ENCODE assay signal across 10 cellular contexts in genomic region chr15:67023517-67024321, GRCh38. TPM values are rescaled to one million over a fixed set of nuclear protein-coding genes. Genes with fewer than 3 reads are reported as not detected.
DNase-seq lines count a peak whose midpoint lies in the region; ATAC-seq and TF ChIP-seq lines count a peak whose summit lies in the region.
"Had no signal": no experiment of that assay in that cellular context is flagged by ENCODE, and none has a peak within 500 bp of the region (broad histone marks: within the 10 kb centered on the region; RNA-seq: fewer than 3 reads in every experiment).

No MANE protein-coding gene starts in this region.

- intact Hi-C loops in breast epithelium (cut with DNase I; ENCODE audit: low total_unique reads), result no loop called here
- intact Hi-C loops in activated T-helper 2 cell treated with anti-CD3 and anti-CD28 coated beads, Interferon-gamma antibody, Interleukin-2, Interleukin-4, amounts not matched to agents 10 μg/mL and 5 μg/mL and 100 μg/mL, durations not matched to agents 14 hours and 24 hours and 36 hours (cut with micrococcal nuclease), result loop anchor here (1.0 to 2.0 kb wide), 2 partner anchors 15 to 59 kb away; no protein-coding TSS in a partner anchor

- TF ChIP-seq POLR2A in breast epithelium (IDR thresholded peaks at IDR 0.05) (no peak), suprapubic skin (IDR thresholded peaks at IDR 0.05) (no peak)

- H3K4me1 ChIP-seq in breast epithelium, result peaks cover 3 to 16% of the 10 kb centered on the region in 2 donors
- peaks cover 15 to 21% of the 10 kb centered on the region in 2 donors for H3K4me1 ChIP-seq in lung (ENCODE audit: control insufficient read depth in 2 of 2, insufficient read depth in 2 of 2, low read length in 2 of 2)
- H3K4me1 ChIP-seq in suprapubic skin, result peaks cover 40% of the 10 kb centered on the region

- peak overlapping the region; percentile 65 to 70 for H3K27ac ChIP-seq in breast epithelium
- peak overlapping the region in 1 of 2 donors; percentile 55 for H3K27ac ChIP-seq in lung (ENCODE audit: low read depth in 1 of 2, low read length in 1 of 2)
- H3K27ac ChIP-seq in suprapubic skin, result peak overlapping the region; percentile 20

- no peak for TF ChIP-seq CTCF in breast epithelium (IDR thresholded peaks at IDR 0.05)
- TF ChIP-seq CTCF in lung (IDR thresholded peaks at IDR 0.05; ENCODE audit: control extremely low read depth, extremely low read depth), result no peak
- no peak for TF ChIP-seq CTCF in suprapubic skin (IDR thresholded peaks at IDR 0.05)

- H3K9me3 Mint-ChIP-seq in activated T-helper 2 cell treated with anti-CD3 and anti-CD28 coated beads, Interferon-gamma antibody, Interleukin-2, Interleukin-4, amounts not matched to agents 10 μg/mL and 5 μg/mL and 100 μg/mL, durations not matched to agents 14 hours and 24 hours and 36 hours, result no peaks in the 10 kb centered on the region
- H3K9me3 Mint-ChIP-seq: activated naive CD8-positive, alpha-beta T cell treated with anti-CD3 and anti-CD28 coated beads, Interleukin-2, amount 10 ng/mL, durations not matched to agents 7 days and 5 days had no signal

- H3K27me3 Mint-ChIP-seq in activated T-helper 2 cell treated with anti-CD3 and anti-CD28 coated beads, Interferon-gamma antibody, Interleukin-2, Interleukin-4, amounts not matched to agents 10 μg/mL and 5 μg/mL and 100 μg/mL, durations not matched to agents 14 hours and 24 hours and 36 hours (ENCODE audit: low read depth), result peaks cover 20% of the 10 kb centered on the region
- H3K27me3 Mint-ChIP-seq in T-helper 17 cell, result peaks cover 5% of the 10 kb centered on the region
- H3K27me3 Mint-ChIP-seq: activated naive CD8-positive, alpha-beta T cell treated with anti-CD3 and anti-CD28 coated beads, Interleukin-2, amount 10 ng/mL, durations not matched to agents 7 days and 5 days had no signal

- H3K36me3 Mint-ChIP-seq in activated T-helper 2 cell treated with anti-CD3 and anti-CD28 coated beads, Interferon-gamma antibody, Interleukin-2, Interleukin-4, amounts not matched to agents 10 μg/mL and 5 μg/mL and 100 μg/mL, durations not matched to agents 14 hours and 24 hours and 36 hours (ENCODE audit: low read depth), result no peaks in the 10 kb centered on the region
- H3K36me3 Mint-ChIP-seq in T-helper 17 cell (ENCODE audit: low read depth), result no peaks in the 10 kb centered on the region
- H3K36me3 Mint-ChIP-seq: activated naive CD8-positive, alpha-beta T cell treated with anti-CD3 and anti-CD28 coated beads, Interleukin-2, amount 10 ng/mL, durations not matched to agents 7 days and 5 days had no signal

- H3K9me3 ChIP-seq in breast epithelium, result no peaks in the 10 kb centered on the region
- H3K9me3 ChIP-seq in lung (ENCODE audit: control insufficient read depth in 2 of 2, insufficient read depth in 1 of 2, low read length in 1 of 2), result peaks cover 0 to 1% of the 10 kb centered on the region in 2 donors
- no peaks in the 10 kb centered on the region for H3K9me3 ChIP-seq in suprapubic skin
- no peaks in the 10 kb centered on the region for H3K9me3 ChIP-seq in T-helper 17 cell (ENCODE audit: control insufficient read depth, low read length, poor library complexity, severe bottlenecking)

- 84 to 86% methylated on average over 8 of the region's 8 CpGs for WGBS in lung, 2 donors
- WGBS in suprapubic skin, result 61% methylated on average over 5 of the region's 8 CpGs

- peaks cover 38% of the 10 kb centered on the region for H3K4me1 Mint-ChIP-seq in activated T-helper 2 cell treated with anti-CD3 and anti-CD28 coated beads, Interferon-gamma antibody, Interleukin-2, Interleukin-4, amounts not matched to agents 10 μg/mL and 5 μg/mL and 100 μg/mL, durations not matched to agents 14 hours and 24 hours and 36 hours (ENCODE audit: low read depth)
- peaks cover 13% of the 10 kb centered on the region for H3K4me1 Mint-ChIP-seq in T-helper 17 cell

- H3K27ac Mint-ChIP-seq in activated T-helper 2 cell treated with anti-CD3 and anti-CD28 coated beads, Interferon-gamma antibody, Interleukin-2, Interleukin-4, amounts not matched to agents 10 μg/mL and 5 μg/mL and 100 μg/mL, durations not matched to agents 14 hours and 24 hours and 36 hours, result no peak overlapping the region
- H3K27ac Mint-ChIP-seq in T-helper 17 cell, result no peak overlapping the region
- H3K27ac Mint-ChIP-seq: activated naive CD8-positive, alpha-beta T cell treated with anti-CD3 and anti-CD28 coated beads, Interleukin-2, amount 10 ng/mL, durations not matched to agents 7 days and 5 days; progenitor cell of endocrine pancreas had no signal

- no peak for TF ChIP-seq EP300 in suprapubic skin (IDR thresholded peaks at IDR 0.05)

- H3K4me3 ChIP-seq in breast epithelium (no peak overlapping the region), lung (no peak overlapping the region), suprapubic skin (no peak overlapping the region)

- H3K27me3 ChIP-seq in breast epithelium, result no peaks in the 10 kb centered on the region
- H3K27me3 ChIP-seq in lung (ENCODE audit: control insufficient read depth, insufficient read depth), result no peaks in the 10 kb centered on the region
- H3K27me3 ChIP-seq in suprapubic skin, result no peaks in the 10 kb centered on the region

- peak; percentile 14 for ATAC-seq in lung (ENCODE audit: insufficient read depth, low FRiP score)
- no peak for ATAC-seq in HG02571 (IDR thresholded peaks at IDR 0.05; ENCODE audit: unreplicated experiment)
- ATAC-seq in T-helper 17 cell, result no peak

- no peak overlapping the region for H3K4me3 Mint-ChIP-seq in activated T-helper 2 cell treated with anti-CD3 and anti-CD28 coated beads, Interferon-gamma antibody, Interleukin-2, Interleukin-4, amounts not matched to agents 10 μg/mL and 5 μg/mL and 100 μg/mL, durations not matched to agents 14 hours and 24 hours and 36 hours (ENCODE audit: low read depth)
- no peak overlapping the region for H3K4me3 Mint-ChIP-seq in T-helper 17 cell
- H3K4me3 Mint-ChIP-seq: activated naive CD8-positive, alpha-beta T cell treated with anti-CD3 and anti-CD28 coated beads, Interleukin-2, amount 10 ng/mL, durations not matched to agents 7 days and 5 days had no signal

- DNase-seq in NCI-H146 (lab: John Stamatoyannopoulos, UW) (peak; percentile 90), breast epithelium (ENCODE audit: low spot score in 2 of 2) (no peak), lung (ENCODE audit: low spot score) (no peak), suprapubic skin (ENCODE audit: low spot score in 2 of 2) (peak in 1 of 2 donors; percentile 55), COR-L47 (lab: John Stamatoyannopoulos, UW) (no peak), T-helper 17 cell (no peak)
- DNase-seq in activated T-helper 2 cell treated with anti-CD3 and anti-CD28 coated beads, Interferon-gamma antibody, Interleukin-2, Interleukin-4, amounts not matched to agents 10 μg/mL and 5 μg/mL and 100 μg/mL, durations not matched to agents 14 hours and 24 hours and 36 hours (ENCODE audit: low spot score), result no peak
- DNase-seq: activated naive CD8-positive, alpha-beta T cell treated with anti-CD3 and anti-CD28 coated beads, Interleukin-2, amount 10 ng/mL, durations not matched to agents 7 days and 5 days had no signal

- H3K36me3 ChIP-seq in breast epithelium, result no peaks in the 10 kb centered on the region
- no peaks in the 10 kb centered on the region for H3K36me3 ChIP-seq in lung (ENCODE audit: control insufficient read depth in 2 of 2, insufficient read depth in 2 of 2, low read length in 2 of 2)
- H3K36me3 ChIP-seq in suprapubic skin, result no peaks in the 10 kb centered on the region

RNA-seq across cellular contexts. Expression of gene SMAD3, which starts 41.7 kb away (rescaled TPM):
- total RNA-seq in breast epithelium, result 10 to 100 TPM; 22.5 to 44.6 (median 33.4) TPM
- 10 to 100 TPM; 32.8 to 41.6 TPM for total RNA-seq in lung
- 10 to 100 TPM; 10.9 to 14.1 TPM for polyA plus RNA-seq in lung
- 10 to 100 TPM; 41.9 to 94.9 (median 56.1) TPM for total RNA-seq in suprapubic skin
- total RNA-seq in activated T-helper 2 cell treated with anti-CD3 and anti-CD28 coated beads, Interferon-gamma antibody, Interleukin-2, Interleukin-4, amounts not matched to agents 10 μg/mL and 5 μg/mL and 100 μg/mL, durations not matched to agents 14 hours and 24 hours and 36 hours, result 25.2 and 28.1 TPM in 2 replicates
- 10 to 100 TPM; 79.8 to 82.9 TPM for total RNA-seq in T-helper 17 cell
